In genomic region chr3:157128771-157129671, GRCh38 we compare ENCODE assay signal across 8 cellular contexts. TPM values are rescaled to one million over a fixed set of nuclear protein-coding genes. Genes with fewer than 3 reads are reported as not detected.
DNase-seq lines count a peak whose midpoint lies in the region; ATAC-seq and TF ChIP-seq lines count a peak whose summit lies in the region.

No MANE protein-coding gene starts in this region.

- DNase-seq in DND-41 (no peak), epithelial cell of prostate (ENCODE audit: low read depth, low spot score) (no peak), neural progenitor cell (ENCODE audit: low spot score) (peak; percentile 16), NCI-H1105 (lab: John Stamatoyannopoulos, UW) (no peak), cerebellar nuclear complex (lab: John Stamatoyannopoulos, UW) (no peak), posterior cingulate gyrus (no peak)

- no peaks in the 10 kb centered on the region for H3K9me3 ChIP-seq in DND-41 (ENCODE audit: insufficient read depth, low read length, severe bottlenecking)
- no peaks in the 10 kb centered on the region for H3K9me3 ChIP-seq in neural progenitor cell (ENCODE audit: low read depth)

- intact Hi-C loops in posterior cingulate gyrus (cut with DNase I) = loop anchor here (2.0 kb wide), 1 partner anchor 40 kb away; no protein-coding TSS in a partner anchor

- TF ChIP-seq CTCF in DND-41 (IDR thresholded peaks at IDR 0.05; ENCODE audit: borderline replicate concordance, extremely low read depth, low read length, poor library complexity, severe bottlenecking) (no peak), VCaP (conservative IDR thresholded peaks at IDR 0.05) (no peak), neural progenitor cell (IDR thresholded peaks at IDR 0.05) (no peak)

- H3K9me3 Mint-ChIP-seq in neural progenitor cell = no peaks in the 10 kb centered on the region

- peaks cover 44% of the 10 kb centered on the region for H3K4me1 Mint-ChIP-seq in neural progenitor cell

- no peak for ATAC-seq in DND-41 (ENCODE audit: insufficient read depth, low read depth)
- ATAC-seq in HG02798 (IDR thresholded peaks at IDR 0.05; ENCODE audit: poor library complexity, unreplicated experiment) = peak; percentile 12

- no peak overlapping the region for H3K4me3 Mint-ChIP-seq in neural progenitor cell

- H2AFZ ChIP-seq in DND-41 (ENCODE audit: low read depth, low read length) = peak overlapping the region; percentile 64
- H2AFZ ChIP-seq in neural progenitor cell (replicated peaks) = no peak overlapping the region

- peak overlapping the region; percentile 97 for H3K27ac Mint-ChIP-seq in neural progenitor cell

- H3K27me3 ChIP-seq in DND-41 (ENCODE audit: insufficient read depth, low read length, poor library complexity) (no peaks in the 10 kb centered on the region), neural progenitor cell (no peaks in the 10 kb centered on the region)

- H4K20me1 ChIP-seq in DND-41 (ENCODE audit: insufficient read depth, low read length) = no peaks in the 10 kb centered on the region
- no peaks in the 10 kb centered on the region for H4K20me1 ChIP-seq in neural progenitor cell (ENCODE audit: low read depth)

- H3K79me2 ChIP-seq in DND-41 (ENCODE audit: insufficient read depth, low read length) (no peaks in the 10 kb centered on the region), neural progenitor cell (ENCODE audit: low read depth) (no peaks in the 10 kb centered on the region)

- H3K9ac ChIP-seq in DND-41 (ENCODE audit: low read depth, low read length) = no peak overlapping the region
- H3K9ac ChIP-seq in neural progenitor cell = no peak overlapping the region

- H3K4me2 ChIP-seq in DND-41 (ENCODE audit: insufficient read depth, low read length) = no peak overlapping the region
- H3K4me2 ChIP-seq in neural progenitor cell = peak overlapping the region; percentile 75

- no peaks in the 10 kb centered on the region for H3K36me3 Mint-ChIP-seq in neural progenitor cell

- H3K27ac ChIP-seq in DND-41 (ENCODE audit: low read length) (no peak overlapping the region), VCaP (peak overlapping the region; percentile 23; the same call in 1 of the 2 replicates), epithelial cell of prostate (peak overlapping the region; percentile 99), neural progenitor cell (no peak overlapping the region)

- H3F3A ChIP-seq in neural progenitor cell (ENCODE audit: low read depth) = peaks cover 23% of the 10 kb centered on the region

- H3K4me3 ChIP-seq in DND-41 (ENCODE audit: low read depth in 1 of 2, low read length in 2 of 2) = no peak overlapping the region
- no peak overlapping the region for H3K4me3 ChIP-seq in neural progenitor cell

- peaks cover 8% of the 10 kb centered on the region; the same call in 1 of the 2 replicates for H3K4me1 ChIP-seq in DND-41 (ENCODE audit: insufficient read depth, low read length)
- H3K4me1 ChIP-seq in neural progenitor cell = peaks cover 22% of the 10 kb centered on the region

- no peaks in the 10 kb centered on the region for H3K36me3 ChIP-seq in DND-41 (ENCODE audit: insufficient read depth, low read length)
- no peaks in the 10 kb centered on the region for H3K36me3 ChIP-seq in neural progenitor cell

- peaks cover 10% of the 10 kb centered on the region for H3K27me3 Mint-ChIP-seq in neural progenitor cell (ENCODE audit: insufficient read depth, low read depth)

RNA-seq across cellular contexts. Expression of gene CCNL1, which starts 30.9 kb away (rescaled TPM):
- total RNA-seq in neural progenitor cell (ENCODE audit: low replicate concordance) = 154 and 214 TPM in 2 replicates

Comparison
In these comparisons a context has a peak if more than half of its experiments do, and no peak if none do; other contexts are left out.
1. H3K27ac ChIP-seq: peak in VCaP (single experiment) and epithelial cell of prostate (single experiment); none in DND-41 (single experiment) and neural progenitor cell (single experiment).